Comparison of ENCODE assay signal across 35 cellular contexts in the genomic region with DNA sequence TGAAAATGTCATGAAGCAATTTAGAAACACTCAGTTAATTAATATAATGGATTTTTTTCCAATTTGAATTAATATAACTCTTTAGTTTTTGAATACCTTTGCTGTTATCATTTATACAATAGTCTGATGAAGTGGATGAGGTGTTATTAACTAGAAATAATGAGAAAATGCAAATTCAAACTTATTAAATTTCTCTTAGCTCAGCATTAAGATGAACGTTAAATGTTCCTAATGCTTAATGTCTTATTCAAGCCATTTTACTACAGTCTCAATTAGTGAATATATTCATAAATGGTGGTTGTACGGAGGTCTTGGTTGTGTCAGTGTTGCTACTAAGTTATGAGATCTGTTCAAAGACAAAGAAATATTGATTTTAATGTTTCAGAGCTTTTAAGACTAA.
"Had no signal": no experiment of that assay in that cellular context is flagged by ENCODE, and none has a peak within 500 bp of the region (broad histone marks: within the 10 kb centered on the region; RNA-seq: fewer than 3 reads in every experiment).

No MANE protein-coding gene starts in this region.

- DNase-seq: Karpas-422, Kasumi-1, MG63, MM.1S, MV-4-11, NCI-H1048, NCI-H1092, NCI-H1092 treated with DMSO at 0.1 percent for 48 hours, NCI-H1105, NCI-H1105 treated with DMSO at 0.1 percent for 48 hours, NCI-H1417, NCI-H1417 treated with DMSO at 0.1 percent for 48 hours, NCI-H1436, NCI-H1436 treated with DMSO at 0.1 percent for 48 hours, NCI-H146, NCI-H1694, NCI-H1694 treated with DMSO at 0.1 percent for 48 hours, NCI-H187, NCI-H187 treated with DMSO at 0.1 percent for 48 hours, NCI-H1930, NCI-H2029, NCI-H2029 treated with DMSO at 0.1 percent for 48 hours, NCI-H2081 treated with DMSO at 0.1 percent for 48 hours, NCI-H2107, NCI-H2171, NCI-H2171 treated with DMSO at 0.1 percent for 48 hours, NCI-H2227 treated with DMSO at 0.1 percent for 48 hours, NCI-H226, NCI-H446, NCI-H446 treated with DMSO at 0.1 percent for 48 hours, NCI-H510A, NCI-H510A treated with DMSO at 0.1 percent for 48 hours, NCI-H524, NCI-H524 treated with DMSO at 0.1 percent for 48 hours, NCI-H526 had no signal

- H3K27me3 ChIP-seq: MG63 had no signal

- H3K4me3 ChIP-seq: MG63 had no signal

- H3K36me3 ChIP-seq: MG63 had no signal

- H3K9me3 ChIP-seq: MG63 had no signal
